ENCODE assay signal across 10 cellular contexts in genomic region chr20:41616228-41616627, GRCh38. TPM values are rescaled to one million over a fixed set of nuclear protein-coding genes. Genes with fewer than 3 reads are reported as not detected.
DNase-seq lines count a peak whose midpoint lies in the region; ATAC-seq and TF ChIP-seq lines count a peak whose summit lies in the region.
"Had no signal": no experiment of that assay in that cellular context is flagged by ENCODE, and none has a peak within 500 bp of the region (broad histone marks: within the 10 kb centered on the region; RNA-seq: fewer than 3 reads in every experiment).

No MANE protein-coding gene starts in this region.

- H3K36me3 ChIP-seq in PC-9 (ENCODE audit: low read depth) (no peaks in the 10 kb centered on the region), fibroblast of lung (ENCODE audit: control insufficient read depth, insufficient read depth, low read length) (no peaks in the 10 kb centered on the region)

- H3K4me3 Mint-ChIP-seq in activated naive CD4-positive, alpha-beta T cell treated with anti-CD3 and anti-CD28 coated beads, Interleukin-2, amount 10 ng/mL, durations not matched to agents 7 days and 5 days, result peak overlapping the region; percentile 91
- peak overlapping the region; percentile 87 to 95 for H3K4me3 Mint-ChIP-seq in stimulated activated naive CD8-positive, alpha-beta T cell treated with anti-CD3 and anti-CD28 coated beads, Interleukin-15, amount 100 ng/mL, for 72 hours

- peaks cover 62% of the 10 kb centered on the region for H3K79me2 ChIP-seq in PC-9 (ENCODE audit: low read depth)
- H3K79me2 ChIP-seq in fibroblast of lung (ENCODE audit: control insufficient read depth, insufficient read depth, low read length), result peaks cover 42% of the 10 kb centered on the region

- H3K9me2 ChIP-seq in PC-9 (ENCODE audit: insufficient read depth), result no peaks in the 10 kb centered on the region

- intact Hi-C loops in PC-9 (cut with micrococcal nuclease; ENCODE audit: unreplicated experiment), result no loop called here
- intact Hi-C loops in left colon (cut with DNase I, micrococcal nuclease), result no loop called here
- intact Hi-C loops in lower leg skin (cut with DNase I; ENCODE audit: low total_unique reads), result no loop called here

- 33 to 36% methylated on average over 4 of the region's 4 CpGs for WGBS in lower leg skin, 2 donors

- H3K9me3 ChIP-seq in PC-9 (ENCODE audit: insufficient read depth, low read depth) (no peaks in the 10 kb centered on the region), fibroblast of lung (ENCODE audit: control insufficient read depth, insufficient read depth, low read depth, low read length) (no peaks in the 10 kb centered on the region)

- peaks cover 3% of the 10 kb centered on the region for H3K36me3 Mint-ChIP-seq in activated naive CD4-positive, alpha-beta T cell treated with anti-CD3 and anti-CD28 coated beads, Interleukin-2, amount 10 ng/mL, durations not matched to agents 7 days and 5 days

- CTCF ChIA-PET in activated naive CD4-positive, alpha-beta T cell treated with anti-CD3 and anti-CD28 coated beads, Interleukin-2, amount 10 ng/mL, durations not matched to agents 7 days and 5 days (lab: Charles Lee), result no interaction called here
- CTCF ChIA-PET in PC-9 (lab: Charles Lee), result no interaction called here

- no peaks in the 10 kb centered on the region for H3K9me3 Mint-ChIP-seq in activated naive CD4-positive, alpha-beta T cell treated with anti-CD3 and anti-CD28 coated beads, Interleukin-2, amount 10 ng/mL, durations not matched to agents 7 days and 5 days
- no peaks in the 10 kb centered on the region for H3K9me3 Mint-ChIP-seq in stimulated activated naive CD8-positive, alpha-beta T cell treated with anti-CD3 and anti-CD28 coated beads, Interleukin-15, amount 100 ng/mL, for 72 hours

- peaks cover 41% of the 10 kb centered on the region for H3K4me1 Mint-ChIP-seq in activated naive CD4-positive, alpha-beta T cell treated with anti-CD3 and anti-CD28 coated beads, Interleukin-2, amount 10 ng/mL, durations not matched to agents 7 days and 5 days
- peaks cover 57% of the 10 kb centered on the region for H3K4me1 Mint-ChIP-seq in stimulated activated naive CD8-positive, alpha-beta T cell treated with anti-CD3 and anti-CD28 coated beads, Interleukin-15, amount 100 ng/mL, for 72 hours

- H3K4me3 ChIP-seq in PC-9 (peak overlapping the region; percentile 94; the same call in 1 of the 2 replicates), fibroblast of lung (replicated peaks in 1 of 4; ENCODE audit: control extremely low read depth in 1 of 4, insufficient read depth in 1 of 4, low read depth in 3 of 4, low read length in 4 of 4) (no peak overlapping the region), lower leg skin (ENCODE audit: low read depth, poor library complexity, severe bottlenecking) (no peak overlapping the region)

- TF ChIP-seq CTCF in PC-9 (conservative IDR thresholded peaks at IDR 0.05), result no peak
- TF ChIP-seq CTCF in fibroblast of lung (conservative IDR thresholded peaks at IDR 0.05 in 1 of 2, IDR thresholded peaks at IDR 0.05 in 1 of 2; ENCODE audit: low read depth in 1 of 2, low read length in 2 of 2), result no peak
- TF ChIP-seq CTCF in lower leg skin (IDR thresholded peaks at IDR 0.05), result no peak

- no peaks in the 10 kb centered on the region for H3F3A ChIP-seq in PC-9 (ENCODE audit: insufficient read depth, low read depth)

- POLR2A ChIA-PET in PC-9 (lab: Charles Lee; ENCODE audit: unreplicated experiment), result interaction anchor here (0.8 kb wide), 1 partner anchor 117 kb away, joined by 6 read pairs; no protein-coding TSS in a partner anchor

- H3K27me3 ChIP-seq in PC-9 (ENCODE audit: insufficient read depth, low read depth), result no peaks in the 10 kb centered on the region
- no peaks in the 10 kb centered on the region for H3K27me3 ChIP-seq in fibroblast of lung (ENCODE audit: control insufficient read depth, insufficient read depth, low read length)

- TF ChIP-seq POLR2A in lower leg skin (IDR thresholded peaks at IDR 0.05), result no peak

- H3K27me3 Mint-ChIP-seq in activated naive CD4-positive, alpha-beta T cell treated with anti-CD3 and anti-CD28 coated beads, Interleukin-2, amount 10 ng/mL, durations not matched to agents 7 days and 5 days, result peaks cover 9% of the 10 kb centered on the region
- no peaks in the 10 kb centered on the region for H3K27me3 Mint-ChIP-seq in stimulated activated naive CD8-positive, alpha-beta T cell treated with anti-CD3 and anti-CD28 coated beads, Interleukin-15, amount 100 ng/mL, for 72 hours

- no peak overlapping the region for H3K27ac ChIP-seq in PC-9
- no peak overlapping the region for H3K27ac ChIP-seq in fibroblast of lung (ENCODE audit: insufficient read depth, low read length)

- ATAC-seq in stimulated activated naive CD8-positive, alpha-beta T cell treated with anti-CD3 and anti-CD28 coated beads, Interleukin-15, amount 100 ng/mL, for 72 hours, result no peak
- no peak for ATAC-seq in left colon

- peak overlapping the region; percentile 53 for H3K27ac Mint-ChIP-seq in activated naive CD4-positive, alpha-beta T cell treated with anti-CD3 and anti-CD28 coated beads, Interleukin-2, amount 10 ng/mL, durations not matched to agents 7 days and 5 days
- no peak overlapping the region for H3K27ac Mint-ChIP-seq in stimulated activated naive CD8-positive, alpha-beta T cell treated with anti-CD3 and anti-CD28 coated beads, Interleukin-15, amount 100 ng/mL, for 72 hours

- H3K4me2 ChIP-seq in PC-9 (peak overlapping the region; percentile 85), fibroblast of lung (ENCODE audit: extremely low read depth, insufficient read depth, low read length) (peak overlapping the region; percentile 99)

- H2AFZ ChIP-seq in PC-9 (no peak overlapping the region), fibroblast of lung (ENCODE audit: low read length) (no peak overlapping the region)

- no TSS peak for BruUV-seq in PC-9 (replicated peaks; lab: Mats Ljungman, UMichigan)

- H3K4me1 ChIP-seq in PC-9 (replicated peaks; ENCODE audit: insufficient read depth) (peaks cover 19% of the 10 kb centered on the region), fibroblast of lung (ENCODE audit: control insufficient read depth, extremely low read depth, insufficient read depth, low read length) (peaks cover 3% of the 10 kb centered on the region)

- no peak for DNase-seq in activated naive CD4-positive, alpha-beta T cell treated with anti-CD3 and anti-CD28 coated beads, Interleukin-2, amount 10 ng/mL, durations not matched to agents 7 days and 5 days
- no peak for DNase-seq in activated naive CD4-positive, alpha-beta T cell treated with anti-CD3 and anti-CD28 coated beads, Interleukin-2, amount 50 U/mL, for 16 hours
- no peak for DNase-seq in PC-9
- DNase-seq in fibroblast of lung (ENCODE audit: low read depth in 2 of 2), result peak in 1 of 2 donors; percentile 31
- DNase-seq in stimulated activated naive CD8-positive, alpha-beta T cell treated with anti-CD3 and anti-CD28 coated beads, Interleukin-15, amount 100 ng/mL, for 72 hours, result no peak
- no peak for DNase-seq in left colon
- no peak for DNase-seq in lower leg skin (ENCODE audit: low spot score in 2 of 2)
- DNase-seq in NCI-H82 treated with DMSO at 0.1 percent for 48 hours (lab: John Stamatoyannopoulos, UW; ENCODE audit: unreplicated experiment), result no peak
- DNase-seq: foreskin melanocyte, occipital lobe had no signal

- H3K9ac ChIP-seq in fibroblast of lung (ENCODE audit: insufficient read depth, low read length), result no peak overlapping the region

- H4K20me1 ChIP-seq in PC-9 (ENCODE audit: insufficient read depth) (peaks cover 47% of the 10 kb centered on the region), fibroblast of lung (ENCODE audit: control insufficient read depth, extremely low read depth, insufficient read depth, low read length) (peaks cover 4% of the 10 kb centered on the region)

RNA-seq across cellular contexts. Expression of gene CHD6, which starts 1.9 kb away (rescaled TPM):
- total RNA-seq in PC-9 (2021) (48.6 and 51.1 TPM in 2 replicates), fibroblast of lung (22.9 and 25.9 TPM in 2 replicates), left colon (10 to 100 TPM; 27.8 to 29.4 TPM), lower leg skin (10 to 100 TPM; 29.7 to 40.1 (median 37.7) TPM)
- polyA plus RNA-seq in fibroblast of lung, result 9.1 and 13.4 TPM in 2 replicates
- polyA plus RNA-seq in fibroblast of lung (2012), result 6.8 and 11.4 TPM in 2 replicates
- 12.2 and 24.8 TPM in 2 replicates for polyA minus RNA-seq in fibroblast of lung (ENCODE audit: low replicate concordance)
